Comparison of ENCODE assay signal across 29 cellular contexts in genomic region chr19:42627916-42628315, GRCh38. TPM values are rescaled to one million over a fixed set of nuclear protein-coding genes. Genes with fewer than 3 reads are reported as not detected.
DNase-seq lines count a peak whose midpoint lies in the region; ATAC-seq and TF ChIP-seq lines count a peak whose summit lies in the region.
"Had no signal": no experiment of that assay in that cellular context is flagged by ENCODE, and none has a peak within 500 bp of the region (broad histone marks: within the 10 kb centered on the region; RNA-seq: fewer than 3 reads in every experiment).

No MANE protein-coding gene starts in this region.

- H3K36me3 Mint-ChIP-seq in activated CD4-positive, alpha-beta T cell treated with anti-CD3 and anti-CD28 coated beads for 36 hours (ENCODE audit: low read depth): no peaks in the 10 kb centered on the region
- H3K36me3 Mint-ChIP-seq in activated naive CD8-positive, alpha-beta T cell: no peaks in the 10 kb centered on the region
- no peaks in the 10 kb centered on the region for H3K36me3 Mint-ChIP-seq in activated naive CD8-positive, alpha-beta T cell treated with anti-CD3 and anti-CD28 coated beads for 36 hours
- H3K36me3 Mint-ChIP-seq in activated T-helper 1 cell treated with anti-CD3 and anti-CD28 coated beads, Interleukin-12 subunit alpha, Interleukin-12 subunit beta, Interleukin-2, Interleukin-4 antibody, amounts not matched to agents 30 ng/mL and 10 ng/mL and 1 ng/mL, durations not matched to agents 14 hours and 24 hours and 36 hours (ENCODE audit: low read depth): no peaks in the 10 kb centered on the region
- H3K36me3 Mint-ChIP-seq in stimulated activated naive CD8-positive, alpha-beta T cell treated with anti-CD3 and anti-CD28 coated beads, Interleukin-15, Interleukin-2, amounts not matched to agents 100 ng/mL and 50 ng/mL, for 24 hours (ENCODE audit: low read depth): no peaks in the 10 kb centered on the region

- H3K27ac Mint-ChIP-seq in activated CD4-positive, alpha-beta T cell treated with anti-CD3 and anti-CD28 coated beads for 36 hours: peak overlapping the region; percentile 43
- H3K27ac Mint-ChIP-seq in activated naive CD8-positive, alpha-beta T cell: peak overlapping the region; percentile 46
- no peak overlapping the region for H3K27ac Mint-ChIP-seq in activated naive CD8-positive, alpha-beta T cell treated with anti-CD3 and anti-CD28 coated beads for 36 hours
- peak overlapping the region; percentile 57 for H3K27ac Mint-ChIP-seq in activated T-helper 1 cell treated with anti-CD3 and anti-CD28 coated beads, Interleukin-12 subunit alpha, Interleukin-12 subunit beta, Interleukin-2, Interleukin-4 antibody, amounts not matched to agents 30 ng/mL and 10 ng/mL and 1 ng/mL, durations not matched to agents 14 hours and 24 hours and 36 hours
- H3K27ac Mint-ChIP-seq in stimulated activated naive CD8-positive, alpha-beta T cell treated with anti-CD3 and anti-CD28 coated beads, Interleukin-15, Interleukin-2, amounts not matched to agents 100 ng/mL and 50 ng/mL, for 24 hours: peak overlapping the region; percentile 28
- H3K27ac Mint-ChIP-seq: CD4-positive, alpha-beta T cell; IgD-negative memory B cell had no signal

- peak; percentile 52 for ATAC-seq in activated CD4-positive, alpha-beta T cell treated with anti-CD3 and anti-CD28 coated beads for 36 hours
- no peak for ATAC-seq in GM19452 (IDR thresholded peaks at IDR 0.05; ENCODE audit: unreplicated experiment)
- ATAC-seq: GM12878, HCT116 had no signal

- peaks cover 19% of the 10 kb centered on the region for H3K27me3 Mint-ChIP-seq in activated CD4-positive, alpha-beta T cell treated with anti-CD3 and anti-CD28 coated beads for 36 hours
- peaks cover 9% of the 10 kb centered on the region for H3K27me3 Mint-ChIP-seq in activated naive CD8-positive, alpha-beta T cell
- peaks cover 13% of the 10 kb centered on the region for H3K27me3 Mint-ChIP-seq in activated naive CD8-positive, alpha-beta T cell treated with anti-CD3 and anti-CD28 coated beads for 36 hours
- H3K27me3 Mint-ChIP-seq in activated T-helper 1 cell treated with anti-CD3 and anti-CD28 coated beads, Interleukin-12 subunit alpha, Interleukin-12 subunit beta, Interleukin-2, Interleukin-4 antibody, amounts not matched to agents 30 ng/mL and 10 ng/mL and 1 ng/mL, durations not matched to agents 14 hours and 24 hours and 36 hours (ENCODE audit: insufficient read depth): peaks cover 2% of the 10 kb centered on the region
- H3K27me3 Mint-ChIP-seq in stimulated activated naive CD8-positive, alpha-beta T cell treated with anti-CD3 and anti-CD28 coated beads, Interleukin-15, Interleukin-2, amounts not matched to agents 100 ng/mL and 50 ng/mL, for 24 hours: peaks cover 22% of the 10 kb centered on the region

- CTCF ChIA-PET in activated CD4-positive, alpha-beta T cell treated with anti-CD3 and anti-CD28 coated beads for 36 hours (lab: Charles Lee): interaction anchor here (1.0 to 1.3 kb wide), 2 partner anchors 9 to 187 kb away, joined by 4 to 5 read pairs; no protein-coding TSS in a partner anchor

- H3K4me1 Mint-ChIP-seq in activated CD4-positive, alpha-beta T cell treated with anti-CD3 and anti-CD28 coated beads for 36 hours: peaks cover 16% of the 10 kb centered on the region
- peaks cover 15% of the 10 kb centered on the region for H3K4me1 Mint-ChIP-seq in activated naive CD8-positive, alpha-beta T cell (ENCODE audit: low read depth)
- H3K4me1 Mint-ChIP-seq in activated naive CD8-positive, alpha-beta T cell treated with anti-CD3 and anti-CD28 coated beads for 36 hours: peaks cover 16% of the 10 kb centered on the region
- H3K4me1 Mint-ChIP-seq in activated T-helper 1 cell treated with anti-CD3 and anti-CD28 coated beads, Interleukin-12 subunit alpha, Interleukin-12 subunit beta, Interleukin-2, Interleukin-4 antibody, amounts not matched to agents 30 ng/mL and 10 ng/mL and 1 ng/mL, durations not matched to agents 14 hours and 24 hours and 36 hours (ENCODE audit: low read depth): peaks cover 17% of the 10 kb centered on the region
- peaks cover 27% of the 10 kb centered on the region for H3K4me1 Mint-ChIP-seq in stimulated activated naive CD8-positive, alpha-beta T cell treated with anti-CD3 and anti-CD28 coated beads, Interleukin-15, Interleukin-2, amounts not matched to agents 100 ng/mL and 50 ng/mL, for 24 hours (ENCODE audit: low read depth)
- H3K4me1 Mint-ChIP-seq: IgD-negative memory B cell had no signal

- POLR2A ChIA-PET in activated CD4-positive, alpha-beta T cell treated with anti-CD3 and anti-CD28 coated beads for 36 hours (lab: Charles Lee): interaction anchor here (0.5 kb wide), 1 partner anchor 59 kb away, joined by 3 read pairs; no protein-coding TSS in a partner anchor

- H3K9me3 Mint-ChIP-seq in activated CD4-positive, alpha-beta T cell treated with anti-CD3 and anti-CD28 coated beads for 36 hours (ENCODE audit: low read depth): no peaks in the 10 kb centered on the region
- H3K9me3 Mint-ChIP-seq in activated naive CD8-positive, alpha-beta T cell (ENCODE audit: low read depth): no peaks in the 10 kb centered on the region
- no peaks in the 10 kb centered on the region for H3K9me3 Mint-ChIP-seq in activated naive CD8-positive, alpha-beta T cell treated with anti-CD3 and anti-CD28 coated beads for 36 hours
- H3K9me3 Mint-ChIP-seq in activated T-helper 1 cell treated with anti-CD3 and anti-CD28 coated beads, Interleukin-12 subunit alpha, Interleukin-12 subunit beta, Interleukin-2, Interleukin-4 antibody, amounts not matched to agents 30 ng/mL and 10 ng/mL and 1 ng/mL, durations not matched to agents 14 hours and 24 hours and 36 hours: peaks cover 4% of the 10 kb centered on the region
- H3K9me3 Mint-ChIP-seq in stimulated activated naive CD8-positive, alpha-beta T cell treated with anti-CD3 and anti-CD28 coated beads, Interleukin-15, Interleukin-2, amounts not matched to agents 100 ng/mL and 50 ng/mL, for 24 hours: no peaks in the 10 kb centered on the region
- H3K9me3 Mint-ChIP-seq: CD4-positive, alpha-beta T cell had no signal

- TF ChIP-seq CTCF in brain microvascular endothelial cell (IDR thresholded peaks at IDR 0.05; ENCODE audit: low read depth, low read length, missing control alignments): no peak

- no peaks in the 10 kb centered on the region for H3K36me3 ChIP-seq in brain microvascular endothelial cell (replicated peaks)
- H3K36me3 ChIP-seq: BLaER1 treated with 17β-estradiol and CSF1 and Interleukin-3, amounts not matched to agents 10 nM and 100 nM; SJSA1 had no signal

- H3K27ac ChIP-seq in brain microvascular endothelial cell: no peak overlapping the region
- H3K27ac ChIP-seq: BLaER1 treated with 17β-estradiol and CSF1 and Interleukin-3, amounts not matched to agents 10 nM and 100 nM; HL-60; KMS-11; SJSA1 had no signal

- in situ Hi-C loops in brain microvascular endothelial cell (cut with HindIII; ENCODE audit: low pct_ligation_motif_present, low sequenced_read_pairs): no loop called here

- no peak overlapping the region for H3K4me3 ChIP-seq in brain microvascular endothelial cell (ENCODE audit: low read depth, low read length)
- H3K4me3 ChIP-seq: BLaER1 treated with 17β-estradiol and CSF1 and Interleukin-3, amounts not matched to agents 10 nM and 100 nM; GM12878; SJSA1 had no signal

- no peak for DNase-seq in activated CD4-positive, alpha-beta T cell treated with anti-CD3 and anti-CD28 coated beads for 36 hours
- DNase-seq in activated CD4-positive, alpha-beta T cell treated with anti-CD3 and anti-CD28 coated beads for 1 hour: no peak
- DNase-seq in activated naive CD8-positive, alpha-beta T cell treated with anti-CD3 and anti-CD28 coated beads for 36 hours: no peak
- DNase-seq in activated T-helper 1 cell treated with anti-CD3 and anti-CD28 coated beads, Interleukin-12 subunit alpha, Interleukin-12 subunit beta, Interleukin-2, Interleukin-4 antibody, amounts not matched to agents 30 ng/mL and 10 ng/mL and 1 ng/mL, durations not matched to agents 14 hours and 24 hours and 36 hours (ENCODE audit: low spot score): no peak
- DNase-seq in brain microvascular endothelial cell: no peak
- DNase-seq: AML-193; CD4-positive, alpha-beta T cell; DMS53; GDM1; NCI-H1048; NCI-H1417; NCI-H1694; NCI-H2029 treated with DMSO at 0.1 percent for 48 hours; NCI-H446 treated with DMSO at 0.1 percent for 48 hours; NCI-H526; Right ventricle myocardium superior; RPMI8226 had no signal

- no peaks in the 10 kb centered on the region for H3K27me3 ChIP-seq in brain microvascular endothelial cell (replicated peaks)
- H3K27me3 ChIP-seq: BLaER1 treated with 17β-estradiol and CSF1 and Interleukin-3, amounts not matched to agents 10 nM and 100 nM had no signal

- no peak overlapping the region for H3K4me3 Mint-ChIP-seq in activated CD4-positive, alpha-beta T cell treated with anti-CD3 and anti-CD28 coated beads for 36 hours
- H3K4me3 Mint-ChIP-seq in activated naive CD8-positive, alpha-beta T cell: no peak overlapping the region
- H3K4me3 Mint-ChIP-seq in activated naive CD8-positive, alpha-beta T cell treated with anti-CD3 and anti-CD28 coated beads for 36 hours: no peak overlapping the region
- no peak overlapping the region for H3K4me3 Mint-ChIP-seq in activated T-helper 1 cell treated with anti-CD3 and anti-CD28 coated beads, Interleukin-12 subunit alpha, Interleukin-12 subunit beta, Interleukin-2, Interleukin-4 antibody, amounts not matched to agents 30 ng/mL and 10 ng/mL and 1 ng/mL, durations not matched to agents 14 hours and 24 hours and 36 hours
- H3K4me3 Mint-ChIP-seq in stimulated activated naive CD8-positive, alpha-beta T cell treated with anti-CD3 and anti-CD28 coated beads, Interleukin-15, Interleukin-2, amounts not matched to agents 100 ng/mL and 50 ng/mL, for 24 hours: no peak overlapping the region
- H3K4me3 Mint-ChIP-seq: CD4-positive, alpha-beta T cell; IgD-negative memory B cell had no signal

- intact Hi-C loops in activated CD4-positive, alpha-beta T cell treated with anti-CD3 and anti-CD28 coated beads for 36 hours (cut with DNase I, micrococcal nuclease): no loop called here
- intact Hi-C loops in activated T-helper 1 cell treated with anti-CD3 and anti-CD28 coated beads, Interleukin-12 subunit alpha, Interleukin-12 subunit beta, Interleukin-2, Interleukin-4 antibody, amounts not matched to agents 30 ng/mL and 10 ng/mL and 1 ng/mL, durations not matched to agents 14 hours and 24 hours and 36 hours (cut with micrococcal nuclease): no loop called here

RNA-seq across cellular contexts. Expression of gene CEACAM8, which starts 33.2 kb away (rescaled TPM):
- not detected for total RNA-seq in activated CD4-positive, alpha-beta T cell treated with anti-CD3 and anti-CD28 coated beads for 36 hours
- not detected for total RNA-seq in activated naive CD8-positive, alpha-beta T cell treated with anti-CD3 and anti-CD28 coated beads for 36 hours
- total RNA-seq in activated T-helper 1 cell treated with anti-CD3 and anti-CD28 coated beads, Interleukin-12 subunit alpha, Interleukin-12 subunit beta, Interleukin-2, Interleukin-4 antibody, amounts not matched to agents 30 ng/mL and 10 ng/mL and 1 ng/mL, durations not matched to agents 14 hours and 24 hours and 36 hours: not detected in 2 replicates
- total RNA-seq: A172; CD4-positive, alpha-beta T cell; GM12878; H4; Right ventricle myocardium superior; SJSA1 had no signal
